8 cellular contexts compared by ENCODE assay signal in the genomic region with DNA sequence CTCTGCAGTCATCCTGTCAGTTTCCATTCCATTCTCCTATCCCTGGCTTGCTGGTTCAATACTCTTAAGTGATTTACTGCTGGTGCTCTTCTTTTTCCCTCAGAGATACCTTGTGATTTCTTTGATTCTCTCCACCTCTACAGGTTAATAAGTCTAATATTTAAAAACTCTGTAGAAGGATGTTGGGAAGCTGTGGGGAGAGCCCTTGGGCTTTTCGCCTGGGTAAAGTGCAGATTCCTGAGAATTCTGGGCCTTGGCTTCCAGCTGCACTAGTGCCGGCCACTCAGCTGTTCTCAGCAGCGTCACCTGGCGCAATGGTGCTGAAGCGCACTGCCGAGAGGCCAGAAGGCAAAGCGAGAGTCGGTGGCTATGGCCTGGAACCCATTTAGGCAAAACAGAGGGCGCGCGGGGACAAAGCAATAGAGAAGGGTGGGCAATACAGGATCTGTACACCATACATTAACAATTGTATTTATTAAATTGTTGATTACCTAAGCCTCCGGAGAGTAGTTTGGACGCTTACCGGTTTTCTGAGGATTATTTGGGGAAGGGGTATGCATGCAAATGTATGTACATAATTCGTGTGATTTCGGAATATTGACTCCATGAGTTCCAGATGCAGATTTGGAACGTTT.
DNase-seq lines count a peak whose midpoint lies in the region; ATAC-seq and TF ChIP-seq lines count a peak whose summit lies in the region.
"Not testable (repeated sequence)": the region's sequence is repeated elsewhere in the genome, so short reads cannot be mapped to it uniquely, and the experiment has no call there.

No MANE protein-coding gene starts in this region.

- H3K9ac ChIP-seq in HCT116 (ENCODE audit: low read length); HUES48 (ENCODE audit: low read depth, low read length): not testable (repeated sequence)

- peak; percentile 51 for ATAC-seq in GM18505 (IDR thresholded peaks at IDR 0.05; ENCODE audit: unreplicated experiment)
- ATAC-seq in HCT116 = peak; percentile 75
- peak; percentile 84 for ATAC-seq in activated B cell treated with CpG ODN at 0.5 μM for 24 hours (ENCODE audit: low read depth)
- peak; percentile 93 to 94 for ATAC-seq in right cardiac atrium
- ATAC-seq in naive B cell (ENCODE audit: low read depth in 2 of 2) = peak; percentile 40 to 73
- ATAC-seq in upper lobe of right lung = peak; percentile 95

- H3K79me2 ChIP-seq in HCT116 (ENCODE audit: insufficient read depth, low read length) = not testable (repeated sequence)

- H2AFZ ChIP-seq in HCT116 (ENCODE audit: low read depth, low read length, poor library complexity, severe bottlenecking) = not testable (repeated sequence)

- TF ChIP-seq POLR2A in GM18505 (IDR thresholded peaks at IDR 0.05; ENCODE audit: borderline replicate concordance, extremely low read depth, insufficient read depth, insufficient read length); HCT116 (IDR thresholded peaks at IDR 0.05; ENCODE audit: borderline replicate concordance, extremely low read depth, insufficient read depth, insufficient read length): not testable (repeated sequence)

- H3K9me2 ChIP-seq in HCT116 (ENCODE audit: insufficient read depth) = not testable (repeated sequence)

- not testable (repeated sequence) for H3K4me1 ChIP-seq in HCT116 (ENCODE audit: control insufficient read depth in 1 of 2, insufficient read depth in 2 of 2, low read length in 2 of 2); HUES48 (ENCODE audit: control insufficient read depth, insufficient read depth, low read length); right cardiac atrium (ENCODE audit: control insufficient read depth, insufficient read depth, low read length); upper lobe of right lung

- not testable (repeated sequence) for H3K4me2 ChIP-seq in HCT116 (ENCODE audit: low read length)

- not testable (repeated sequence) for H3K4me3 ChIP-seq in HCT116 (replicated peaks in 1 of 2; ENCODE audit: low read depth in 1 of 2, low read length in 2 of 2); epithelial cell of proximal tubule (ENCODE audit: low read depth, low read length); right cardiac atrium (ENCODE audit: low read length); upper lobe of right lung
- H3K4me3 ChIP-seq in HUES48 (ENCODE audit: low read depth, low read length) = peak overlapping the region; percentile 47

- not testable (repeated sequence) for H3K27me3 Mint-ChIP-seq in activated B cell treated with CpG ODN at 0.5 μM for 24 hours, naive B cell

- TF ChIP-seq RAD21 in HCT116 (IDR thresholded peaks at IDR 0.05; ENCODE audit: low read depth) = not testable (repeated sequence)

- TF ChIP-seq CTCF in HCT116 (IDR thresholded peaks at IDR 0.05 in 2 of 3, conservative IDR thresholded peaks at IDR 0.05 in 1 of 3; ENCODE audit: borderline replicate concordance in 1 of 3, insufficient read depth in 1 of 3, low read depth in 2 of 3, low read length in 2 of 3) = peak in 2 of 3 experiments; percentile 27 to 30; a peak in 4 of 6 replicates
- TF ChIP-seq CTCF in activated B cell treated with CpG ODN at 0.5 μM for 24 hours (IDR thresholded peaks at IDR 0.05) = not testable (repeated sequence)
- peak; percentile 22 for TF ChIP-seq CTCF in epithelial cell of proximal tubule (conservative IDR thresholded peaks at IDR 0.05; ENCODE audit: low read depth, low read length)
- peak; percentile 26 for TF ChIP-seq CTCF in upper lobe of right lung (IDR thresholded peaks at IDR 0.05)

- not testable (repeated sequence) for H3K4me3 Mint-ChIP-seq in activated B cell treated with CpG ODN at 0.5 μM for 24 hours, naive B cell

- not testable (repeated sequence) for H3K27me3 ChIP-seq in HCT116 (ENCODE audit: insufficient read depth, low read length); HUES48 (ENCODE audit: control insufficient read depth, insufficient read depth, low read length); right cardiac atrium (ENCODE audit: control insufficient read depth, insufficient read depth); upper lobe of right lung

- H3K27ac ChIP-seq in HCT116 (ENCODE audit: low read depth, low read length); HUES48 (ENCODE audit: low read depth, low read length); right cardiac atrium (ENCODE audit: low read length); upper lobe of right lung: not testable (repeated sequence)

- RAD21 ChIA-PET in HCT116 (lab: Charles Lee; ENCODE audit: low non-redundant PET in 1 of 2, low total read pairs in 2 of 2, uncharacterized antibody in 2 of 2, unreplicated experiment in 2 of 2) = not testable (repeated sequence)

- CTCF ChIA-PET in HCT116 (lab: Charles Lee); activated B cell treated with CpG ODN at 0.5 μM for 24 hours (lab: Charles Lee): not testable (repeated sequence)

- intact Hi-C loops in HCT116 (cut with micrococcal nuclease); activated B cell treated with CpG ODN at 0.5 μM for 24 hours (cut with micrococcal nuclease); right cardiac atrium (cut with DNase I); upper lobe of right lung (cut with DNase I): not testable (repeated sequence)

- not testable (repeated sequence) for H3K9me3 Mint-ChIP-seq in activated B cell treated with CpG ODN at 0.5 μM for 24 hours, naive B cell

- H3K36me3 Mint-ChIP-seq in activated B cell treated with CpG ODN at 0.5 μM for 24 hours (ENCODE audit: low read depth); naive B cell: not testable (repeated sequence)

- POLR2A ChIA-PET in HCT116 (lab: Charles Lee); activated B cell treated with CpG ODN at 0.5 μM for 24 hours (lab: Charles Lee): not testable (repeated sequence)

- not testable (repeated sequence) for H3K27ac Mint-ChIP-seq in activated B cell treated with CpG ODN at 0.5 μM for 24 hours, naive B cell

- H3K36me3 ChIP-seq in HCT116 (ENCODE audit: control insufficient read depth in 1 of 2, insufficient read depth in 2 of 2, low read length in 2 of 2); HUES48 (ENCODE audit: control insufficient read depth, insufficient read depth, low read length); upper lobe of right lung: not testable (repeated sequence)

- H4K20me1 ChIP-seq in HCT116 (ENCODE audit: insufficient read depth) = not testable (repeated sequence)

- not testable (repeated sequence) for BruUV-seq in HCT116 (replicated peaks; lab: Mats Ljungman, UMichigan)

- H3K9me3 ChIP-seq in HCT116 (ENCODE audit: control insufficient read depth in 1 of 2, insufficient read depth in 1 of 2, low read depth in 1 of 2, low read length in 2 of 2); HUES48 (ENCODE audit: control insufficient read depth, insufficient read depth, low read length); right cardiac atrium (ENCODE audit: control insufficient read depth, low read length); upper lobe of right lung: not testable (repeated sequence)

- H3K4me1 Mint-ChIP-seq in activated B cell treated with CpG ODN at 0.5 μM for 24 hours, naive B cell: not testable (repeated sequence)

- WGBS in right cardiac atrium = 25% methylated on average over 7 of the region's 17 CpGs

- not testable (repeated sequence) for DNase-seq in HCT116 (ENCODE audit: low read depth, low spot score); activated B cell treated with CpG ODN at 0.5 μM for 24 hours; epithelial cell of proximal tubule (ENCODE audit: low read depth); right cardiac atrium; naive B cell; upper lobe of right lung
